In the genomic region with DNA sequence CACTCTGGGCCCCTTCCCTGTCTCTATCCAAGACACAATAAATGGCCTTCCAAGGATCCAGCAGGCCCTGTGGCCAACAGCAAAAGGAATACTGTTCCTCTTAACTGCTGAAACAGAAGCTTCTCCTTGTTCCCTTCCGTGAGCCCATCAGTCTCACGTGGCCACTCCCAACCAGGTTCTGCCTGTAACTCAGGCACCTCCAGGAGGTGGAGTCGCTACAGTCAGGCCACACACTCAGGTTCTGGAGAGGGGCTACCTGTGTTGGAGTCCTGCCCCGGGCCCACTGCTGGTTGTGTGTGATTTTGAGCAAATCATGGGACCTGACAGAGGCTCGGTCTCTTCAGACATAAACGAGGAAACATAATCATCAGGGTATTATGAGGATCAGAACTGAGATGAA, we compare ENCODE assay signal across 34 cellular contexts. TPM values are rescaled to one million over a fixed set of nuclear protein-coding genes. Genes with fewer than 3 reads are reported as not detected.
DNase-seq lines count a peak whose midpoint lies in the region; ATAC-seq, FAIRE-seq and TF ChIP-seq lines count a peak whose summit lies in the region.
"Had no signal": no experiment of that assay in that cellular context is flagged by ENCODE, and none has a peak within 500 bp of the region (broad histone marks: within the 10 kb centered on the region; RNA-seq: fewer than 3 reads in every experiment).

No MANE protein-coding gene starts in this region.

- POLR2A ChIA-PET in HepG2 (lab: Yijun Ruan, JAX) = no interaction called here

- ATAC-seq in HepG2 = peak; percentile 38; the same call in 1 of the 3 replicates
- ATAC-seq in right lobe of liver = no peak
- ATAC-seq in esophagus mucosa = peak; percentile 64
- no peak for ATAC-seq in HG03565 (IDR thresholded peaks at IDR 0.05; ENCODE audit: unreplicated experiment)
- ATAC-seq in effector memory CD8-positive, alpha-beta T cell (replicated peaks) = no peak
- ATAC-seq: activated CD4-positive, CD25-positive, alpha-beta regulatory T cell treated with anti-CD3 and anti-CD28 coated beads, Interleukin-2, amount 50 U/mL, for 24 hours; mucosa of descending colon; natural killer cell treated with Interleukin-12 subunit alpha and Interleukin-12 subunit beta and Interleukin-15 and Interleukin-18, amount 100 ng/mL, for 72 hours had no signal

- no peaks in the 10 kb centered on the region for H3K36me3 Mint-ChIP-seq in effector memory CD8-positive, alpha-beta T cell (ENCODE audit: insufficient read depth)
- H3K36me3 Mint-ChIP-seq: CD4-positive, CD25-positive, alpha-beta regulatory T cell; natural killer cell treated with Interleukin-12 subunit alpha and Interleukin-12 subunit beta and Interleukin-15 and Interleukin-18, amount 100 ng/mL, for 72 hours had no signal

- no peak overlapping the region for H3K9ac ChIP-seq in HepG2 (ENCODE audit: insufficient read depth, low read depth, low read length)
- no peak overlapping the region for H3K9ac ChIP-seq in trophoblast cell (ENCODE audit: low read length)

- H2AFZ ChIP-seq in HepG2 (ENCODE audit: low read length) (no peak overlapping the region), trophoblast cell (ENCODE audit: insufficient read depth, low read length, poor library complexity) (no peak overlapping the region)

- no peak for TF ChIP-seq RAD21 in HepG2 (CRISPR knock-in tag; IDR thresholded peaks at IDR 0.05)

- peaks cover 0 to 3% of the 10 kb centered on the region in 2 donors for H3K4me1 Mint-ChIP-seq in effector memory CD8-positive, alpha-beta T cell (ENCODE audit: low read depth in 2 of 2)

- H2AK5ac ChIP-seq in trophoblast cell (ENCODE audit: low read length) = no peak overlapping the region

- in situ Hi-C loops in HepG2 (cut with HindIII; ENCODE audit: extremely low pct_ligation_motif_present, low pct_unique_long_range_greater_than_20kb) = no loop called here

- H3K14ac ChIP-seq in trophoblast cell (ENCODE audit: low read length) = no peak overlapping the region

- no peak overlapping the region for H4K8ac ChIP-seq in trophoblast cell (ENCODE audit: low read depth, low read length)

- no peak overlapping the region for H3K27ac ChIP-seq in HepG2 (ENCODE audit: extremely low read length, insufficient read depth, low read length)
- no peak overlapping the region for H3K27ac ChIP-seq in right lobe of liver
- H3K27ac ChIP-seq in trophoblast cell (ENCODE audit: low read depth, low read length) = no peak overlapping the region
- H3K27ac ChIP-seq in SJCRH30 = no peak overlapping the region
- H3K27ac ChIP-seq: spleen had no signal

- H2BK5ac ChIP-seq in trophoblast cell (ENCODE audit: low read depth, low read length, poor library complexity) = no peak overlapping the region

- H3K4me3 Mint-ChIP-seq in effector memory CD8-positive, alpha-beta T cell = no peak overlapping the region
- H3K4me3 Mint-ChIP-seq: activated T-helper 1 cell treated with anti-CD3 and anti-CD28 coated beads, Interleukin-12 subunit alpha, Interleukin-12 subunit beta, Interleukin-2, Interleukin-4 antibody, amounts not matched to agents 30 ng/mL and 10 ng/mL and 1 ng/mL, durations not matched to agents 14 hours and 24 hours and 36 hours; CD4-positive, CD25-positive, alpha-beta regulatory T cell; natural killer cell treated with Interleukin-12 subunit alpha and Interleukin-12 subunit beta and Interleukin-15 and Interleukin-18, amount 100 ng/mL, for 72 hours had no signal

- TF ChIP-seq EP300 in HepG2 (IDR thresholded peaks at IDR 0.05; ENCODE audit: low read depth in 2 of 2, low read length in 2 of 2) (no peak), HepG2 (CRISPR knock-in tag; IDR thresholded peaks at IDR 0.05; ENCODE audit: borderline replicate concordance) (no peak)

- DNase-seq in HepG2 (ENCODE audit: low spot score) (no peak), right lobe of liver (no peak), trophoblast cell (peak in 1 of 2 donors; percentile 41), GM19239 (ENCODE audit: insufficient read length, low spot score) (no peak), SJCRH30 (no peak)
- no peak for DNase-seq in effector memory CD8-positive, alpha-beta T cell
- DNase-seq: activated CD4-positive, alpha-beta T cell treated with anti-CD3 and anti-CD28 coated beads, Interleukin-2, amount 50 U/mL, for 48 hours; activated naive CD4-positive, alpha-beta T cell treated with anti-CD3 and anti-CD28 coated beads, Interleukin-2, amount 50 U/mL, for 16 hours; amygdala; CD4-positive, CD25-positive, alpha-beta regulatory T cell; EL; mucosa of descending colon; NCI-H1105; NCI-H1930; NCI-H2227 treated with DMSO at 0.1 percent for 48 hours; NCI-H748 treated with DMSO at 0.1 percent for 48 hours; retina; spleen; stimulated activated CD4-positive, alpha-beta T cell treated with anti-CD3 and anti-CD28 coated beads, Interleukin-2, amount 100 ng/mL, for 48 hours had no signal

- H3K36me3 ChIP-seq in HepG2 (replicated peaks in 1 of 2; ENCODE audit: control insufficient read depth in 1 of 2, insufficient read depth in 2 of 2, low read length in 2 of 2) = no peaks in the 10 kb centered on the region
- no peaks in the 10 kb centered on the region for H3K36me3 ChIP-seq in right lobe of liver
- no peaks in the 10 kb centered on the region for H3K36me3 ChIP-seq in trophoblast cell (ENCODE audit: control insufficient read depth in 1 of 2, insufficient read depth in 2 of 2, low read length in 2 of 2)
- no peaks in the 10 kb centered on the region for H3K36me3 ChIP-seq in SJCRH30
- H3K36me3 ChIP-seq: spleen had no signal

- no TSS peak for BruUV-seq in HepG2 (replicated peaks; lab: Mats Ljungman, UMichigan)

- 25% methylated on average over 6 of the region's 6 CpGs for WGBS in HepG2 (ENCODE audit: low lambda C conversion rate)
- WGBS in right lobe of liver (ENCODE audit: insufficient coverage, low coverage, low lambda C conversion rate, missing lambda C conversion rate) = 65% methylated on average over 4 of the region's 6 CpGs
- no CpG with 5 or more reads among the region's 6 CpGs for WGBS in trophoblast cell (ENCODE audit: extremely low coverage, insufficient coverage, insufficient read length)

- no peak overlapping the region for H3K18ac ChIP-seq in trophoblast cell (ENCODE audit: low read length)

- H3K4me1 ChIP-seq in HepG2 (ENCODE audit: insufficient read depth, low read length) (no peaks in the 10 kb centered on the region), right lobe of liver (no peaks in the 10 kb centered on the region), trophoblast cell (ENCODE audit: control insufficient read depth in 1 of 2, insufficient read depth in 2 of 2, low read length in 2 of 2) (peaks cover 5 to 14% of the 10 kb centered on the region in 2 experiments), SJCRH30 (no peaks in the 10 kb centered on the region)

- CTCF ChIA-PET in HepG2 (lab: Yijun Ruan, JAX; ENCODE audit: low intra/inter-chr PET ratio, low total read pairs) = no interaction called here

- no peak overlapping the region for H4K91ac ChIP-seq in trophoblast cell (ENCODE audit: low read depth, low read length)

- no peak for TF ChIP-seq POLR2A in HepG2 (IDR thresholded peaks at IDR 0.05; ENCODE audit: insufficient read depth in 1 of 2, low read depth in 2 of 2, low read length in 2 of 2)
- TF ChIP-seq POLR2A in right lobe of liver (IDR thresholded peaks at IDR 0.05) = no peak

- no peaks in the 10 kb centered on the region for H3K9me3 Mint-ChIP-seq in effector memory CD8-positive, alpha-beta T cell
- H3K9me3 Mint-ChIP-seq: activated T-helper 1 cell treated with anti-CD3 and anti-CD28 coated beads, Interleukin-12 subunit alpha, Interleukin-12 subunit beta, Interleukin-2, Interleukin-4 antibody, amounts not matched to agents 30 ng/mL and 10 ng/mL and 1 ng/mL, durations not matched to agents 14 hours and 24 hours and 36 hours; CD4-positive, CD25-positive, alpha-beta regulatory T cell; natural killer cell treated with Interleukin-12 subunit alpha and Interleukin-12 subunit beta and Interleukin-15 and Interleukin-18, amount 100 ng/mL, for 72 hours had no signal

- H3K27me3 ChIP-seq in HepG2 (ENCODE audit: control insufficient read depth in 1 of 2, insufficient read depth in 2 of 2, low read length in 2 of 2) (0 out of 5 replicates have a peak, but pooled peaks cover 0 to 7% of the 10 kb centered on the region in 2 experiments), right lobe of liver (no peaks in the 10 kb centered on the region), trophoblast cell (ENCODE audit: insufficient read depth, low read length) (no peaks in the 10 kb centered on the region), SJCRH30 (peaks cover 6% of the 10 kb centered on the region)
- H3K27me3 ChIP-seq: spleen had no signal

- H3K27ac Mint-ChIP-seq in effector memory CD8-positive, alpha-beta T cell = no peak overlapping the region
- H3K27ac Mint-ChIP-seq: activated T-helper 1 cell treated with anti-CD3 and anti-CD28 coated beads, Interleukin-12 subunit alpha, Interleukin-12 subunit beta, Interleukin-2, Interleukin-4 antibody, amounts not matched to agents 30 ng/mL and 10 ng/mL and 1 ng/mL, durations not matched to agents 14 hours and 24 hours and 36 hours; CD4-positive, CD25-positive, alpha-beta regulatory T cell; IgD-negative memory B cell; natural killer cell treated with Interleukin-12 subunit alpha and Interleukin-12 subunit beta and Interleukin-15 and Interleukin-18, amount 100 ng/mL, for 72 hours had no signal

- H3K4me2 ChIP-seq in HepG2 (ENCODE audit: low read depth, low read length) (no peak overlapping the region), trophoblast cell (ENCODE audit: low read length) (no peak overlapping the region)

- H3K79me2 ChIP-seq in HepG2 (ENCODE audit: insufficient read depth, low read length) (no peaks in the 10 kb centered on the region), trophoblast cell (ENCODE audit: control insufficient read depth, insufficient read depth, low read length, poor library complexity) (no peaks in the 10 kb centered on the region)

- H2BK12ac ChIP-seq in trophoblast cell (ENCODE audit: low read length) = peak overlapping the region; percentile 74

- H3K23ac ChIP-seq in trophoblast cell (ENCODE audit: low read length) = no peak overlapping the region

- no peak overlapping the region for H2BK120ac ChIP-seq in trophoblast cell (ENCODE audit: insufficient read depth, low read length, poor library complexity)

- H3K4me3 ChIP-seq in HepG2 (replicated peaks in 1 of 3; ENCODE audit: insufficient read depth in 1 of 3, low read depth in 2 of 3, low read length in 3 of 3) (no peak overlapping the region), right lobe of liver (no peak overlapping the region), trophoblast cell (ENCODE audit: low read depth, low read length) (no peak overlapping the region), SJCRH30 (no peak overlapping the region)
- H3K4me3 ChIP-seq: mucosa of descending colon, spleen had no signal

- TF ChIP-seq CTCF in HepG2 (CRISPR knock-in tag; IDR thresholded peaks at IDR 0.05) = no peak
- TF ChIP-seq CTCF in right lobe of liver (IDR thresholded peaks at IDR 0.05) = no peak

- intact Hi-C loops in HepG2 (cut with micrococcal nuclease; ENCODE audit: unreplicated experiment) = no loop called here
- intact Hi-C loops in right lobe of liver (cut with DNase I) = no loop called here

- no peak for FAIRE-seq in HepG2 (lab: Jason Lieb, UNC)
- FAIRE-seq in GM19239 (lab: Jason Lieb, UNC) = no peak
- FAIRE-seq: A204.1, colon, D721Med, GM12892, TTC549, urothelium cell line had no signal

- peaks cover 24 to 37% of the 10 kb centered on the region in 2 donors for H3K27me3 Mint-ChIP-seq in effector memory CD8-positive, alpha-beta T cell

- H3K4ac ChIP-seq in trophoblast cell (ENCODE audit: low read depth, low read length) = no peak overlapping the region

- H3K79me1 ChIP-seq in trophoblast cell (ENCODE audit: low read length) = no peaks in the 10 kb centered on the region

- H4K20me1 ChIP-seq in HepG2 (ENCODE audit: insufficient read depth, low read length) = no peaks in the 10 kb centered on the region; the same call in 1 of the 2 replicates

- H3K9me3 ChIP-seq in HepG2 (ENCODE audit: low read length) (no peaks in the 10 kb centered on the region), right lobe of liver (no peaks in the 10 kb centered on the region), trophoblast cell (ENCODE audit: insufficient read depth, low read depth, low read length) (no peaks in the 10 kb centered on the region), SJCRH30 (replicated peaks) (no peaks in the 10 kb centered on the region)
- H3K9me3 ChIP-seq: mucosa of descending colon, spleen had no signal

- H4K12ac ChIP-seq in trophoblast cell (ENCODE audit: low read depth, low read length) = no peak overlapping the region

RNA-seq across cellular contexts. Expression of a gene that starts 10.3 kb away (rescaled TPM):
- total RNA-seq in HepG2 (2016; rRNA removed; fragmentation: Illumina TruSeq; extraction: Trizol) = not detected in 2 replicates
- total RNA-seq in HepG2 (2016; cell fraction: cytosol; rRNA removed; fragmentation: Illumina TruSeq; extraction: Trizol; ENCODE audit: low read depth) = not detected in 2 replicates
- not detected in 2 replicates for total RNA-seq in HepG2 (2016; cell fraction: insoluble cytoplasmic fraction; rRNA removed; fragmentation: Illumina TruSeq; extraction: Trizol)
- not detected in 2 replicates for total RNA-seq in HepG2 (2016; cell fraction: membrane; rRNA removed; fragmentation: Illumina TruSeq; extraction: Trizol)
- total RNA-seq in HepG2 (2016; cell fraction: nucleus; rRNA removed; fragmentation: Illumina TruSeq; extraction: Trizol) = not detected in 2 replicates
- under 0.01 TPM in 1 of 2 replicates, not detected in the other for polyA plus RNA-seq in HepG2 (2011; rRNA removed)
- not detected in 2 replicates for polyA plus RNA-seq in HepG2 (2011; cell fraction: cytosol; rRNA removed)
- not detected in 2 replicates for polyA plus RNA-seq in HepG2 (2011; cell fraction: nucleus; rRNA removed)
- 0.03 and 0.07 TPM in 2 replicates for polyA plus RNA-seq in HepG2 (2012)
- polyA plus RNA-seq in HepG2 (2016; cell fraction: cytosol; fragmentation: Illumina TruSeq; extraction: Trizol; ENCODE audit: low read depth) = not detected in 2 replicates
- not detected in 2 replicates for polyA plus RNA-seq in HepG2 (2016; cell fraction: insoluble cytoplasmic fraction; fragmentation: Illumina TruSeq; extraction: Trizol; ENCODE audit: low read depth)
- not detected in 2 replicates for polyA plus RNA-seq in HepG2 (2016; cell fraction: membrane; fragmentation: Illumina TruSeq; extraction: Trizol; ENCODE audit: low read depth)
- polyA plus RNA-seq in HepG2 (2016; cell fraction: nucleus; fragmentation: Illumina TruSeq; extraction: Trizol; ENCODE audit: insufficient read depth, low read depth) = not detected in 2 replicates
- polyA minus RNA-seq in HepG2 (2011; rRNA and poly(A)+ RNA removed; ENCODE audit: low replicate concordance) = 0.09 TPM in 1 of 2 replicates, not detected in the other
- not detected in 2 replicates for polyA minus RNA-seq in HepG2 (2011; cell fraction: cytosol; rRNA and poly(A)+ RNA removed)
- polyA minus RNA-seq in HepG2 (2011; cell fraction: nucleus; rRNA and poly(A)+ RNA removed) = not detected in 2 replicates
- not detected for total RNA-seq in right lobe of liver
- total RNA-seq in esophagus mucosa = 82.5 TPM
- 0.26 and 0.30 TPM in 2 replicates for polyA plus RNA-seq in trophoblast cell (2013)
- total RNA-seq in SJCRH30 (2014; rRNA removed; shearing (Covaris generic)) = 0.04 TPM in 1 of 2 replicates, not detected in the other
- total RNA-seq: activated T-helper 1 cell treated with anti-CD3 and anti-CD28 coated beads, Interleukin-12 subunit alpha, Interleukin-12 subunit beta, Interleukin-2, Interleukin-4 antibody, amounts not matched to agents 30 ng/mL and 10 ng/mL and 1 ng/mL, durations not matched to agents 14 hours and 24 hours and 36 hours; CD4-positive, CD25-positive, alpha-beta regulatory T cell; mucosa of descending colon; natural killer cell treated with Interleukin-12 subunit alpha and Interleukin-12 subunit beta and Interleukin-15 and Interleukin-18, amount 100 ng/mL, for 72 hours; RPMI7951; T-helper 1 cell treated with Interleukin-12 subunit alpha and Interleukin-12 subunit beta and Interleukin-4 antibody, amounts not matched to agents 30 ng/mL and 1 ng/mL, for 36 hours had no signal
- polyA plus RNA-seq: fibroblast of lung, IgD-negative memory B cell had no signal

Comparison
In these comparisons a context has a peak if more than half of its experiments do, and no peak if none do; other contexts are left out.
1. ATAC-seq: peak in HepG2 (single experiment) and esophagus mucosa (single experiment); none in right lobe of liver (0 of 4), HG03565 (single experiment) and effector memory CD8-positive, alpha-beta T cell (single experiment).
2. RNA of a gene that starts 10.3 kb away (total RNA-seq): 82.5 TPM in esophagus mucosa (single experiment); 0.04 TPM in SJCRH30, not detected in HepG2 and not detected in right lobe of liver; every median in the first group is over 10 times any median in the second.